Comparison of ENCODE assay signal across 21 cellular contexts in the genomic region with DNA sequence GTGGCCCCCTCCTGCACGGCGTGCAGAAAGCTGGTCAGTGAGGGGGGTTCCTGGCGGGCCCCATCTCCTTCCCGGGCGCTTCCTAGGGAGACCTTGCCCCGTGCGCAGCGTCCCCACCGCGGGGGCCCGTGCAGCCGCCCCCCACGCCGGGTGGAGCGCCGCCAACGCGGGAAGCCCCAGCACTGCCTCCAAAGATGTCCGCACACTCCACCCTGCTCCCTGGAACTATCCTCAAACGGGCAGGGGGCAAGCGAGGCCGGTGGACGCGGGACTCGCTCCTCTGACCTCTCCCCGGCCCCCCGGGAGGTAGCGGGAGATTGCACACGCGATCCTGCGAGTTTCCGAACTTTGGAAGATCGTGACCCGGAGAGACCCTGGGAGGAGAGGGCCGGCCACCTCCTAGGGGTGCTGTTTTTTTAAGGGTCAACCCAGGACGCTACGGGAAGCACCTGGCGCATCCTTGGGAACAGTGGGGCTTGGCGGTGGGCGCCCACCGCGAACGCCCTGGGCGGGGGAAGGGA. TPM values are rescaled to one million over a fixed set of nuclear protein-coding genes. Genes with fewer than 3 reads are reported as not detected.
A peak's percentile ranks its signal among the peaks of the same experiment; 100 is the strongest.
DNase-seq lines count a peak whose midpoint lies in the region; ATAC-seq and TF ChIP-seq lines count a peak whose summit lies in the region.
"Had no signal": no experiment of that assay in that cellular context is flagged by ENCODE, and none has a peak within 500 bp of the region (broad histone marks: within the 10 kb centered on the region; RNA-seq: fewer than 3 reads in every experiment).

No MANE protein-coding gene starts in this region.

- H3K27me3 Mint-ChIP-seq in nephron progenitor cell (ENCODE audit: low read depth, poor library complexity), result no peaks in the 10 kb centered on the region

- TF ChIP-seq POLR2A in esophagus squamous epithelium (IDR thresholded peaks at IDR 0.05), result no peak

- DNase-seq in esophagus squamous epithelium (lab: John Stamatoyannopoulos, UW) (no peak), nephron progenitor cell (peak; percentile 52), tibial artery (peak in 1 of 2 donors; percentile 56), NCI-H146 (lab: John Stamatoyannopoulos, UW) (no peak), NCI-H2081 (lab: John Stamatoyannopoulos, UW) (no peak)
- no peak for DNase-seq in activated effector memory CD4-positive, alpha-beta T cell treated with anti-CD3 and anti-CD28 coated beads, Interleukin-2, amount 50 U/mL, for 16 hours
- DNase-seq: activated CD4-positive, alpha-beta T cell treated with anti-CD3 and anti-CD28 coated beads, Interleukin-2, amount 10 ng/mL, durations not matched to agents 24 days and 14 days; activated T-cell treated with anti-CD3 and anti-CD28 coated beads, Interleukin-2, amount 50 U/mL, for 1 hour; effector memory CD4-positive, alpha-beta T cell; Kasumi-1; NCI-H1436 treated with DMSO at 0.1 percent for 48 hours; NCI-H446 treated with DMSO at 0.1 percent for 48 hours; SJCRH30; spleen; stimulated activated naive CD8-positive, alpha-beta T cell treated with anti-CD3 and anti-CD28 coated beads, Interleukin-15, Interleukin-2, amounts not matched to agents 100 U/mL and 50 U/mL, for 24 hours had no signal

- H3K4me3 ChIP-seq in HUES6 (ENCODE audit: low read depth, low read length), result peak overlapping the region; percentile 66
- peak overlapping the region; percentile 67 to 72 (median 70) for H3K4me3 ChIP-seq in esophagus squamous epithelium
- peak overlapping the region; percentile 40 to 52 for H3K4me3 ChIP-seq in tibial artery
- H3K4me3 ChIP-seq: SJCRH30 had no signal

- peak overlapping the region; percentile 55 for H3K9ac ChIP-seq in HUES6 (ENCODE audit: low read length)

- no peak for TF ChIP-seq CTCF in esophagus squamous epithelium (IDR thresholded peaks at IDR 0.05)
- no peak for TF ChIP-seq CTCF in nephron progenitor cell (IDR thresholded peaks at IDR 0.05)
- TF ChIP-seq CTCF in tibial artery (IDR thresholded peaks at IDR 0.05), result no peak

- ATAC-seq in GM21367 (IDR thresholded peaks at IDR 0.05; ENCODE audit: unreplicated experiment), result no peak
- ATAC-seq: activated naive CD4-positive, alpha-beta T cell treated with anti-CD3 and anti-CD28 coated beads, Interleukin-2, amount 50 U/mL, for 72 hours; stimulated activated naive CD8-positive, alpha-beta T cell treated with anti-CD3 and anti-CD28 coated beads, Interleukin-15, Interleukin-2, amounts not matched to agents 100 U/mL and 50 U/mL, for 24 hours had no signal

- no peak overlapping the region for H3K4me3 Mint-ChIP-seq in nephron progenitor cell
- H3K4me3 Mint-ChIP-seq: activated CD4-positive, alpha-beta T cell treated with anti-CD3 and anti-CD28 coated beads, Interleukin-2, amount 10 ng/mL, durations not matched to agents 24 days and 14 days; memory B cell; T-helper 2 cell treated with Interferon-gamma antibody and Interleukin-4, amounts not matched to agents 5 μg/mL and 100 μg/mL, for 36 hours had no signal

- peaks cover 58% of the 10 kb centered on the region for H3K4me1 ChIP-seq in HUES6 (ENCODE audit: control insufficient read depth, insufficient read depth, low read length)
- peaks cover 16 to 62% (median 21%) of the 10 kb centered on the region in 3 donors for H3K4me1 ChIP-seq in esophagus squamous epithelium
- H3K4me1 ChIP-seq in tibial artery, result peaks cover 0 to 32% (median 28%) of the 10 kb centered on the region in 4 donors
- H3K4me1 ChIP-seq: SJCRH30 had no signal

- peak overlapping the region; percentile 27 for H3K27ac Mint-ChIP-seq in nephron progenitor cell
- H3K27ac Mint-ChIP-seq: activated CD4-positive, alpha-beta T cell treated with anti-CD3 and anti-CD28 coated beads, Interleukin-2, amount 10 ng/mL, durations not matched to agents 24 days and 14 days; activated naive CD4-positive, alpha-beta T cell treated with anti-CD3 and anti-CD28 coated beads, Interleukin-2, amount 50 U/mL, for 72 hours; memory B cell; T-helper 2 cell treated with Interferon-gamma antibody and Interleukin-4, amounts not matched to agents 5 μg/mL and 100 μg/mL, for 36 hours had no signal

- peaks cover 35% of the 10 kb centered on the region for H3K4me1 Mint-ChIP-seq in nephron progenitor cell

- 0 to 16% methylated on average over 6 to 10 of the region's 44 CpGs for WGBS in esophagus squamous epithelium, 2 donors

- H3K36me3 Mint-ChIP-seq in nephron progenitor cell (ENCODE audit: low read depth), result peaks cover under 1% of the 10 kb centered on the region

- no peaks in the 10 kb centered on the region for H3K9me3 Mint-ChIP-seq in nephron progenitor cell
- H3K9me3 Mint-ChIP-seq: activated CD4-positive, alpha-beta T cell treated with anti-CD3 and anti-CD28 coated beads, Interleukin-2, amount 10 ng/mL, durations not matched to agents 24 days and 14 days; activated naive CD4-positive, alpha-beta T cell treated with anti-CD3 and anti-CD28 coated beads, Interleukin-2, amount 50 U/mL, for 72 hours; memory B cell; T-helper 2 cell treated with Interferon-gamma antibody and Interleukin-4, amounts not matched to agents 5 μg/mL and 100 μg/mL, for 36 hours had no signal

- H3K27me3 ChIP-seq in HUES6 (ENCODE audit: control insufficient read depth, insufficient read depth, low read length) (peaks cover 95% of the 10 kb centered on the region), esophagus squamous epithelium (peaks cover 0 to 86% (median 3%) of the 10 kb centered on the region in 4 donors), tibial artery (peaks cover 0 to 79% of the 10 kb centered on the region in 2 donors)
- H3K27me3 ChIP-seq: SJCRH30 had no signal

- intact Hi-C loops in esophagus squamous epithelium (cut with DNase I) (no loop called here), tibial artery (cut with DNase I; ENCODE audit: low total_unique reads) (no loop called here)

- H3K27ac ChIP-seq in HUES6 (ENCODE audit: low read depth, low read length) (no peak overlapping the region), esophagus squamous epithelium (peak overlapping the region; percentile 68 to 90 (median 84)), tibial artery (no peak overlapping the region)
- H3K27ac ChIP-seq: SJCRH30, spleen had no signal

- H3K36me3 ChIP-seq in HUES6 (ENCODE audit: control insufficient read depth, insufficient read depth, low read length), result no peaks in the 10 kb centered on the region
- peaks cover 0 to 5% (median 0%) of the 10 kb centered on the region in 3 donors for H3K36me3 ChIP-seq in esophagus squamous epithelium
- no peaks in the 10 kb centered on the region for H3K36me3 ChIP-seq in tibial artery
- H3K36me3 ChIP-seq: SJCRH30, spleen had no signal

- H3K9me3 ChIP-seq in HUES6 (ENCODE audit: control insufficient read depth, insufficient read depth, low read depth, low read length) (no peaks in the 10 kb centered on the region), esophagus squamous epithelium (no peaks in the 10 kb centered on the region), tibial artery (no peaks in the 10 kb centered on the region)
- H3K9me3 ChIP-seq: SJCRH30, spleen had no signal

RNA-seq across cellular contexts. Expression of a gene that starts 1.5 kb away (rescaled TPM):
- total RNA-seq in esophagus squamous epithelium, result 10 to 100 TPM in 2 of 4 donors, 1 to 10 TPM in 2; 7.2 to 16.3 (median 11.6) TPM
- total RNA-seq: activated CD4-positive, alpha-beta T cell treated with anti-CD3 and anti-CD28 coated beads, Interleukin-2, amount 10 ng/mL, durations not matched to agents 24 days and 14 days; activated naive CD4-positive, alpha-beta T cell treated with anti-CD3 and anti-CD28 coated beads, Interleukin-2, amount 50 U/mL, for 72 hours; fibroblast of villous mesenchyme; SJCRH30 had no signal

Comparison
In these comparisons a context has a peak if more than half of its experiments do, and no peak if none do; other contexts are left out.
1. H3K27ac ChIP-seq: peak in esophagus squamous epithelium (4 of 4); none in HUES6 (single experiment) and tibial artery (0 of 2).
2. Peak in every context shown above with its lines, with median percentiles within 50 percentile points of each other: H3K4me3 ChIP-seq.